In the genomic region with DNA sequence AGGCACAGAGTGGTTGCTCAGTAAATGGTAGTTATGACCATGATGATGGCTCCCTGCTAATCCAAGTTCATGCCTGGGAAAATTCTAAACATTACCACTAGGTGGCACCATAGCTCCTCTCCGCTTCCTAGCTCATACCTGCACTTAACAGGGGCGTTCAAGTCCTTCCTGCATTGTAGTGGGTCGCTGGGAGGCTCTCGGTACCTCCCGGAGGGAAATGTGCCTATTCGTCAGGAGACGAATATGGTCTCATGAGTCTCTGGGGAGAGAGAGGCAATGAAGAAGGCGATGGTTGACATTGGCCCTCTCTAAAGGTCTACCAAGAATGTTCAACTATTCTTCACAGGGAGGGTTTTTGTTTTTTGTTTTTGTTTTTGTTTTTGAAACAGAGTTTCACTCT, we compare ENCODE assay signal across 8 cellular contexts.
DNase-seq lines count a peak whose midpoint lies in the region; ATAC-seq, FAIRE-seq and TF ChIP-seq lines count a peak whose summit lies in the region.

No MANE protein-coding gene starts in this region.

- POLR2A ChIA-PET in AG04449 (lab: Yijun Ruan, JAX): interaction anchor here (1.1 kb wide), 1 partner anchor 154 kb away, joined by 3 read pairs; no protein-coding TSS in a partner anchor

- no peak for DNase-seq in AG04449 (ENCODE audit: low read depth, low spot score)
- DNase-seq in HS-5 (ENCODE audit: low read depth): peak; percentile 35
- DNase-seq in NCI-H82 (lab: John Stamatoyannopoulos, UW): peak; percentile 92
- peak; percentile 29 to 38 for DNase-seq in activated CD4-positive, alpha-beta T cell treated with anti-CD3 and anti-CD28 coated beads, Interleukin-2, amount 50 U/mL, for 4 hours
- peak; percentile 47 for DNase-seq in middle frontal gyrus (ENCODE audit: extremely low spot score, low spot score)
- DNase-seq in stromal cell of bone marrow (ENCODE audit: low read depth): peak; percentile 26

- peak; percentile 76 for TF ChIP-seq CTCF in AG04449 (IDR thresholded peaks at IDR 0.05; ENCODE audit: insufficient read depth, low read length, missing control alignments)

- peak; percentile 72 for ATAC-seq in GM18499 (IDR thresholded peaks at IDR 0.05; ENCODE audit: insufficient read depth, unreplicated experiment)

- H3K4me3 ChIP-seq in AG04449 (ENCODE audit: low read depth, low read length): no peak overlapping the region

- FAIRE-seq in endometrium (lab: Jason Lieb, UNC): peak; percentile 75

- CTCF ChIA-PET in AG04449 (lab: Yijun Ruan, JAX): interaction anchor here (0.6 to 30.0 kb wide), 37 partner anchors 8 to 493 kb away, joined by 3 to 842 read pairs (median 6); partner anchors contain the start of genes ANPEP, AP3S2, ARPIN and MESP1
